ENCODE assay signal across 14 cellular contexts in the genomic region with DNA sequence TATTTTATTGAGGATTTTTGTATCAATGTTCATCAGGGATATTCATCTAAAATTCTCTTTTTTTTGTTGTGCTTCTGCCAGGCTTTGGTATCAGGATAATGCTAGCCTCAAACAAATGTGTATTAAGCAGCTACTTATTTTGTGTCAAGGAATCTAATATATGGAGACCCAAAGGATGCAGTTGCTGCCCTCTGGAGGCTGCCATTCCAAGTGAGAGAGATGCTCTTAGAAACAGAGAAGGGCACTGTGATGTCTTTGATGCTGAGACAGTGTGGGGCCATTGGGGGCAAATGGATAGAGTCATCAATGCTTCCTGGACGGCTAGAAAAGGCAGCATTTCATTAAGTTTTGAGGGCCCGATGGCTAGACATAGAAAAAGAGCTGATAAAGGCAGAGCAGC.
DNase-seq lines count a peak whose midpoint lies in the region; ATAC-seq and TF ChIP-seq lines count a peak whose summit lies in the region.
"Had no signal": no experiment of that assay in that cellular context is flagged by ENCODE, and none has a peak within 500 bp of the region (broad histone marks: within the 10 kb centered on the region; RNA-seq: fewer than 3 reads in every experiment).

No MANE protein-coding gene starts in this region.

- no peaks in the 10 kb centered on the region for H3K9me3 Mint-ChIP-seq in type B pancreatic cell
- H3K9me3 Mint-ChIP-seq: dendritic cell treated with granulocyte-macrophage colony-stimulating factor and Interleukin-4, amounts not matched to agents 40 ng/mL and 50 ng/mL, for 4 days had no signal

- H3K4me1 Mint-ChIP-seq in type B pancreatic cell (ENCODE audit: unreplicated experiment), result peaks cover 23% of the 10 kb centered on the region

- peak; percentile 8 for DNase-seq in stimulated activated CD4-positive, alpha-beta T cell treated with anti-CD3 and anti-CD28 coated beads, Interleukin-4, amount 100 ng/mL, for 24 hours
- DNase-seq in stimulated activated CD4-positive, alpha-beta T cell treated with anti-CD3 and anti-CD28 coated beads, Interleukin-1b, Interleukin-23, amount 100 ng/mL, for 48 hours, result no peak
- DNase-seq in RPMI8226, result peak; percentile 26
- peak in 1 of 2 donors; percentile 47 for DNase-seq in foreskin fibroblast
- DNase-seq in type B pancreatic cell (ENCODE audit: extremely low spot score, unreplicated experiment), result no peak
- DNase-seq in NCI-H146 treated with DMSO at 0.1 percent for 48 hours (lab: John Stamatoyannopoulos, UW; ENCODE audit: unreplicated experiment), result no peak
- DNase-seq in NCI-H2227 treated with DMSO at 0.1 percent for 48 hours (lab: John Stamatoyannopoulos, UW), result no peak
- DNase-seq: activated effector memory CD4-positive, alpha-beta T cell treated with Interleukin-2 at 50 U/mL for 16 hours; midbrain; NCI-H1694 treated with DMSO at 0.1 percent for 48 hours; T-helper 9 cell had no signal

- H3K4me3 Mint-ChIP-seq in type B pancreatic cell, result no peak overlapping the region
- H3K4me3 Mint-ChIP-seq: dendritic cell treated with granulocyte-macrophage colony-stimulating factor and Interleukin-4, amounts not matched to agents 40 ng/mL and 50 ng/mL, for 4 days had no signal

- TF ChIP-seq CTCF in foreskin fibroblast (IDR thresholded peaks at IDR 0.05; ENCODE audit: low read depth, low read length) (peak; percentile 23), type B pancreatic cell (conservative IDR thresholded peaks at IDR 0.05) (peak; percentile 26)

- no peak for ATAC-seq in HG03432 (IDR thresholded peaks at IDR 0.05; ENCODE audit: unreplicated experiment)
- ATAC-seq: right cardiac atrium had no signal

- H3K4me3 ChIP-seq in foreskin fibroblast (ENCODE audit: low read depth in 1 of 2, low read length in 2 of 2), result no peak overlapping the region

- peaks cover 11% of the 10 kb centered on the region for H3K36me3 Mint-ChIP-seq in type B pancreatic cell

- no peak overlapping the region for H3K27ac Mint-ChIP-seq in type B pancreatic cell
- H3K27ac Mint-ChIP-seq: dendritic cell treated with granulocyte-macrophage colony-stimulating factor and Interleukin-4, amounts not matched to agents 40 ng/mL and 50 ng/mL, for 4 days had no signal

- no peaks in the 10 kb centered on the region for H3K27me3 Mint-ChIP-seq in type B pancreatic cell
- H3K27me3 Mint-ChIP-seq: dendritic cell treated with granulocyte-macrophage colony-stimulating factor and Interleukin-4, amounts not matched to agents 40 ng/mL and 50 ng/mL, for 4 days had no signal

Comparison
In these comparisons a context has a peak if more than half of its experiments do, and no peak if none do; other contexts are left out.
1. DNase-seq: peak in stimulated activated CD4-positive, alpha-beta T cell treated with anti-CD3 and anti-CD28 coated beads, Interleukin-4, amount 100 ng/mL, for 24 hours (single experiment) and RPMI8226 (single experiment); none in stimulated activated CD4-positive, alpha-beta T cell treated with anti-CD3 and anti-CD28 coated beads, Interleukin-1b, Interleukin-23, amount 100 ng/mL, for 48 hours (single experiment), type B pancreatic cell (single experiment), NCI-H146 treated with DMSO at 0.1 percent for 48 hours (single experiment) and NCI-H2227 treated with DMSO at 0.1 percent for 48 hours (single experiment).